ENCODE assay signal across 8 cellular contexts in the genomic region with DNA sequence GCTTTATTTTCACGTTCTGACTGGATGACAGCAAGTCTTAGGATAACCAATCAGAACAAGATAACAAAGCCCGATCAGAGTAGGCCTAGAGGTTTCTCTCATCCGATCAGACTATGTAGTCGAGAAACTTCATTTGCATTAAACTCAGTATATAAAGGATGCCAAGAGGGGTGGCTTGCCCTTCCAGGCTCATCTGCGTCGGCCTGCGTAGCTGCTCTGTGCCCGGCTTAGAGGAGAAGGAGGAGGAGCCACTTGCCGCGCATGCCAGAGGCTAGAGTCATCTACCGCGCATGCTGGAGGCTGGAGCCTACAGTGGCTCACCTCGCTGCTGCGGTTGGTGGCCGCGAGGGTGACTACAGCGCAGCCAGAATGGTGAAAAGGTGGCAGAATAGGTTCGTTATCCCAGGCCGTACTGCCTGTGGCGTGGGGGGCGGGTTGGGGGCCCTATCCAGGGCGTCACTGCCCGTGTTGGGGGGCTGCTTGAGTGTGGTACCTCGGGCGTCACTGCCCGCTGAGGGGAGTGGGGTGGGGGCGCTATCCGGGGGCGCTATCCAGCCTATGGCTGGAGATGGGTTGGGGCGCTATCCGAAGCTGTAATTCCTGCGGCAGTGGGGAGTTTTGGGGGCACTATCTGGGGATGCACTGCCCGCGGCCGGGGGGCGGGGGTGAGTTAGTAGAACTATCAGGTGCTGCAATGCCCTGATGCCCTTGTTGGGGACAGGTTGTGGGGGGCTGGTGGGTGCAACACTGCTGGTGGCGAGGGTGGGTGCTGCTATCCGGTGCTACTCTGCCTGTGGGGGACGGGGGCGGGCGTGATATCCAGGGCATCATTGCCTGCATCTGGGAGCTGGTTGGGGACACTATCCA. TPM values are rescaled to one million over a fixed set of nuclear protein-coding genes. Genes with fewer than 3 reads are reported as not detected.
A peak's percentile ranks its signal among the peaks of the same experiment; 100 is the strongest.
DNase-seq lines count a peak whose midpoint lies in the region; ATAC-seq and TF ChIP-seq lines count a peak whose summit lies in the region.

A gene (minus strand): TSS at position 218 of the 867 bp plus-strand sequence. CDS start 2,622 bp downstream, outside the sequence.

- H3K27ac ChIP-seq in Peyer's patch (no peak within 1 kb of the TSS), caudate nucleus (ENCODE audit: low read depth, low read length) (no peak within 1 kb of the TSS), left lung (no peak within 1 kb of the TSS)

- H3K9me3 Mint-ChIP-seq in stimulated activated naive CD8-positive, alpha-beta T cell treated with anti-CD3 and anti-CD28 coated beads, Interleukin-15, Interleukin-2, amounts not matched to agents 100 ng/mL and 50 ng/mL, for 24 hours = no peaks in the 10 kb centered on the region
- no peaks in the 10 kb centered on the region for H3K9me3 Mint-ChIP-seq in type B pancreatic cell

- H3K4me3 Mint-ChIP-seq in stimulated activated naive CD8-positive, alpha-beta T cell treated with anti-CD3 and anti-CD28 coated beads, Interleukin-15, Interleukin-2, amounts not matched to agents 100 ng/mL and 50 ng/mL, for 24 hours = peak within 1 kb of the TSS; percentile 41
- H3K4me3 Mint-ChIP-seq in type B pancreatic cell = peak within 1 kb of the TSS; percentile 90

- H3K9me3 ChIP-seq in Peyer's patch (no peaks in the 10 kb centered on the region), left lung (no peaks in the 10 kb centered on the region)

- H3K36me3 ChIP-seq in Peyer's patch (no peaks in the 10 kb centered on the region), left lung (no peaks in the 10 kb centered on the region)

- peak in 2 of 6 experiments; percentile 3 to 7 for TF ChIP-seq CTCF in Peyer's patch (IDR thresholded peaks at IDR 0.05)
- no peak for TF ChIP-seq CTCF in left lung (IDR thresholded peaks at IDR 0.05)
- peak; percentile 14 for TF ChIP-seq CTCF in type B pancreatic cell (conservative IDR thresholded peaks at IDR 0.05)

- TF ChIP-seq POLR2A in Peyer's patch (IDR thresholded peaks at IDR 0.05) (no peak), GM18505 (IDR thresholded peaks at IDR 0.05; ENCODE audit: borderline replicate concordance, extremely low read depth, insufficient read depth, insufficient read length) (no peak)

- H3K4me1 Mint-ChIP-seq in stimulated activated naive CD8-positive, alpha-beta T cell treated with anti-CD3 and anti-CD28 coated beads, Interleukin-15, Interleukin-2, amounts not matched to agents 100 ng/mL and 50 ng/mL, for 24 hours (ENCODE audit: low read depth) = peaks cover 13% of the 10 kb centered on the region
- H3K4me1 Mint-ChIP-seq in type B pancreatic cell (ENCODE audit: unreplicated experiment) = peaks cover 13% of the 10 kb centered on the region

- no peak for DNase-seq in stimulated activated naive CD8-positive, alpha-beta T cell treated with anti-CD3 and anti-CD28 coated beads, Interleukin-15, Interleukin-2, amounts not matched to agents 100 U/mL and 50 U/mL, for 24 hours
- peak in 2 of 3 donors; percentile 64 to 68 for DNase-seq in Peyer's patch
- peak in 34 of 61 donors; percentile 4 to 72 (median 38) for DNase-seq in caudate nucleus (lab: John Stamatoyannopoulos, UW)
- DNase-seq in left lung = peak in 1 of 2 donors; percentile 89
- no peak for DNase-seq in type B pancreatic cell (ENCODE audit: extremely low spot score, unreplicated experiment)
- DNase-seq in middle frontal gyrus (ENCODE audit: extremely low spot score, low spot score) = no peak

- H3K4me1 ChIP-seq in Peyer's patch = peaks cover 0 to 23% (median 3%) of the 10 kb centered on the region in 4 donors
- peaks cover 6 to 36% of the 10 kb centered on the region in 2 donors for H3K4me1 ChIP-seq in left lung

- H3K27ac Mint-ChIP-seq in stimulated activated naive CD8-positive, alpha-beta T cell treated with anti-CD3 and anti-CD28 coated beads, Interleukin-15, Interleukin-2, amounts not matched to agents 100 ng/mL and 50 ng/mL, for 24 hours = no peak within 1 kb of the TSS
- peak within 1 kb of the TSS; percentile 61 for H3K27ac Mint-ChIP-seq in type B pancreatic cell

- peaks cover 9% of the 10 kb centered on the region for H3K27me3 Mint-ChIP-seq in stimulated activated naive CD8-positive, alpha-beta T cell treated with anti-CD3 and anti-CD28 coated beads, Interleukin-15, Interleukin-2, amounts not matched to agents 100 ng/mL and 50 ng/mL, for 24 hours
- peaks cover 49% of the 10 kb centered on the region for H3K27me3 Mint-ChIP-seq in type B pancreatic cell

- H3K4me3 ChIP-seq in Peyer's patch (peak within 1 kb of the TSS in 3 of 4 donors; percentile 20 to 44 (median 41)), left lung (peak within 1 kb of the TSS in 1 of 2 donors; percentile 26)

- H3K36me3 Mint-ChIP-seq in stimulated activated naive CD8-positive, alpha-beta T cell treated with anti-CD3 and anti-CD28 coated beads, Interleukin-15, Interleukin-2, amounts not matched to agents 100 ng/mL and 50 ng/mL, for 24 hours (ENCODE audit: low read depth) = no peaks in the 10 kb centered on the region
- no peaks in the 10 kb centered on the region for H3K36me3 Mint-ChIP-seq in type B pancreatic cell

- H3K27me3 ChIP-seq in Peyer's patch (no peaks in the 10 kb centered on the region), left lung (peaks cover 17 to 55% of the 10 kb centered on the region in 2 donors)

- intact Hi-C loops in left lung (cut with DNase I) = no loop called here

- ATAC-seq in stimulated activated naive CD8-positive, alpha-beta T cell treated with anti-CD3 and anti-CD28 coated beads, Interleukin-15, Interleukin-2, amounts not matched to agents 100 U/mL and 50 U/mL, for 24 hours = no peak
- peak; percentile 52 for ATAC-seq in left lung
- no peak for ATAC-seq in GM18505 (IDR thresholded peaks at IDR 0.05; ENCODE audit: unreplicated experiment)

RNA-seq across cellular contexts. Expression of the gene that starts here (rescaled TPM):
- total RNA-seq in Peyer's patch = not detected
- not detected for total RNA-seq in left lung
- total RNA-seq in type B pancreatic cell (ENCODE audit: low replicate concordance) = 0.43 and 0.69 TPM in 2 replicates

Comparison
In these comparisons a context has a peak if more than half of its experiments do, and no peak if none do; other contexts are left out.
1. Peak in DNase-seq and H3K4me3 ChIP-seq in Peyer's patch; RNA of the gene not detected or under 1 TPM.
2. Peak in ATAC-seq in left lung; RNA of the gene not detected or under 1 TPM.
3. DNase-seq: peak in caudate nucleus (34 of 61); none in stimulated activated naive CD8-positive, alpha-beta T cell treated with anti-CD3 and anti-CD28 coated beads, Interleukin-15, Interleukin-2, amounts not matched to agents 100 U/mL and 50 U/mL, for 24 hours (single experiment), type B pancreatic cell (single experiment) and middle frontal gyrus (single experiment).